22 cellular contexts compared by ENCODE assay signal in genomic region chr5:143733635-143734341, GRCh38.
DNase-seq lines count a peak whose midpoint lies in the region; ATAC-seq and TF ChIP-seq lines count a peak whose summit lies in the region.
"Had no signal": no experiment of that assay in that cellular context is flagged by ENCODE, and none has a peak within 500 bp of the region (broad histone marks: within the 10 kb centered on the region; RNA-seq: fewer than 3 reads in every experiment).

No MANE protein-coding gene starts in this region.

- no peaks in the 10 kb centered on the region for H3K4me1 ChIP-seq in Peyer's patch
- H3K4me1 ChIP-seq: BE2C, lower lobe of right lung, SJSA1 had no signal

- DNase-seq in GM04504 (ENCODE audit: low read depth), result peak; percentile 47
- peak; percentile 3 for DNase-seq in brain microvascular endothelial cell
- no peak for DNase-seq in left ventricle myocardium superior
- DNase-seq in renal cortical epithelial cell (ENCODE audit: low read depth), result peak; percentile 13
- DNase-seq in Peyer's patch, result no peak
- DNase-seq: activated CD8-positive, alpha-beta T cell treated with anti-CD3 and anti-CD28 coated beads for 36 hours; activated T-cell treated with anti-CD3 and anti-CD28 coated beads, Interleukin-2, amount 50 U/mL, for 4 hours; BE2C; GDM1; lower lobe of right lung; MV-4-11; naive B cell; NCI-H1694 treated with DMSO at 0.1 percent for 48 hours; NCI-H2227 treated with DMSO at 0.1 percent for 48 hours; PC-9; stimulated activated naive CD4-positive, alpha-beta T cell; thyroid gland had no signal

- H3K27me3 ChIP-seq in brain microvascular endothelial cell (replicated peaks) (no peaks in the 10 kb centered on the region), Peyer's patch (no peaks in the 10 kb centered on the region)
- H3K27me3 ChIP-seq: BE2C, SJSA1, thyroid gland had no signal

- in situ Hi-C loops in brain microvascular endothelial cell (cut with HindIII; ENCODE audit: low pct_ligation_motif_present, low sequenced_read_pairs), result no loop called here

- no peak for TF ChIP-seq POLR2A in Peyer's patch (IDR thresholded peaks at IDR 0.05)

- H3K36me3 ChIP-seq in brain microvascular endothelial cell (replicated peaks) (no peaks in the 10 kb centered on the region), Peyer's patch (no peaks in the 10 kb centered on the region)
- H3K36me3 ChIP-seq: BE2C, lower lobe of right lung, SJSA1, thyroid gland had no signal

- H3K4me3 ChIP-seq in brain microvascular endothelial cell (ENCODE audit: low read depth, low read length), result no peak overlapping the region
- no peak overlapping the region for H3K4me3 ChIP-seq in Peyer's patch
- H3K4me3 ChIP-seq: K562, lower lobe of right lung, PC-9, SJSA1, thyroid gland had no signal

- no peaks in the 10 kb centered on the region for H3K9me3 ChIP-seq in Peyer's patch
- H3K9me3 ChIP-seq: BE2C, lower lobe of right lung, SJSA1, thyroid gland had no signal

- TF ChIP-seq CTCF in brain microvascular endothelial cell (IDR thresholded peaks at IDR 0.05; ENCODE audit: low read depth, low read length, missing control alignments) (no peak), Peyer's patch (IDR thresholded peaks at IDR 0.05) (no peak)

- intact Hi-C loops in left ventricle myocardium superior (cut with micrococcal nuclease), result no loop called here

- no peak overlapping the region for H3K27ac ChIP-seq in brain microvascular endothelial cell
- no peak overlapping the region for H3K27ac ChIP-seq in Peyer's patch
- H3K27ac ChIP-seq: lower lobe of right lung, PC-9, SJSA1, thyroid gland had no signal

- ATAC-seq in left ventricle myocardium superior (peak; percentile 88), GM19397 (IDR thresholded peaks at IDR 0.05; ENCODE audit: unreplicated experiment) (no peak), GM18861 (IDR thresholded peaks at IDR 0.05; ENCODE audit: unreplicated experiment) (no peak)
- ATAC-seq: activated CD8-positive, alpha-beta T cell treated with anti-CD3 and anti-CD28 coated beads for 36 hours; activated T-cell treated with anti-CD3 and anti-CD28 coated beads, Interleukin-2, amount 50 U/mL, for 4 hours; K562; sciatic nerve had no signal

Comparison
In these comparisons a context has a peak if more than half of its experiments do, and no peak if none do; other contexts are left out.
1. DNase-seq: peak in GM04504 (single experiment), brain microvascular endothelial cell (single experiment) and renal cortical epithelial cell (single experiment); none in left ventricle myocardium superior (single experiment) and Peyer's patch (0 of 3).